Comparison of ENCODE assay signal across 10 cellular contexts in the genomic region with DNA sequence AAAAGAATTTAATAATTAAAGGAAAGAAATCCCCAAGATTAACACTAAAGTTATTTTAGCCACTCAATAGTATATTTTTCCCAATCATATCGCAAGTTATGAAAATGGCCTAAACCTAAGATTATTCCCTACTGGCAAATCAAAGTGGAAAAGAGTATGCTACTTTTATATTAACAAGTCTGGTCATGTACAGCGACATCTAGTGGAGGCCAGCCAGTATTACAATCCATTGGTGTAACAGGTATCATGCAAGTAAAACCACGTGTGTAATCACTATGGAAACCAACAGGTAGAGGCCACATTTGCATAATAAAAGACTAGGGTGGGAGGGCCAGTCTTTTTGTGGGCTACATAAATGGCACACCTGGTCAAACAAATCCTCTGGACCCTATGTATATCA.
A peak's percentile ranks its signal among the peaks of the same experiment; 100 is the strongest.
DNase-seq lines count a peak whose midpoint lies in the region; ATAC-seq, FAIRE-seq and TF ChIP-seq lines count a peak whose summit lies in the region.
"Had no signal": no experiment of that assay in that cellular context is flagged by ENCODE, and none has a peak within 500 bp of the region (broad histone marks: within the 10 kb centered on the region; RNA-seq: fewer than 3 reads in every experiment).

No MANE protein-coding gene starts in this region.

- peak; percentile 67 for FAIRE-seq in urothelium cell line (lab: Jason Lieb, UNC)
- FAIRE-seq: G401.6 had no signal

- no peak overlapping the region for H3K4me2 ChIP-seq in MM.1S (ENCODE audit: low read depth, low read length)

- H3K27me3 ChIP-seq in MM.1S (replicated peaks; ENCODE audit: insufficient read depth, low read length) (no peaks in the 10 kb centered on the region), brain microvascular endothelial cell (replicated peaks) (no peaks in the 10 kb centered on the region)

- in situ Hi-C loops in brain microvascular endothelial cell (cut with HindIII; ENCODE audit: low pct_ligation_motif_present, low sequenced_read_pairs): no loop called here

- H3K4me1 ChIP-seq in MM.1S (ENCODE audit: low read length): no peaks in the 10 kb centered on the region

- DNase-seq in stimulated activated CD4-positive, alpha-beta T cell treated with anti-CD3 and anti-CD28 coated beads, Interleukin-1b, Interleukin-23, amount 100 ng/mL, for 48 hours: peak; percentile 7
- DNase-seq in stimulated activated CD4-positive, alpha-beta T cell treated with anti-CD3 and anti-CD28 coated beads, Interleukin-12 subunit alpha, Interleukin-12 subunit beta, amount 100 ng/mL, for 4 hours: no peak
- DNase-seq in MM.1S (peak; percentile 61), brain microvascular endothelial cell (peak; percentile 33), urothelium cell line (ENCODE audit: low spot score) (peak; percentile 13)
- DNase-seq in activated naive CD4-positive, alpha-beta T cell treated with anti-CD3 and anti-CD28 coated beads, Interleukin-2, amount 50 U/mL, for 16 hours: no peak
- DNase-seq: occipital lobe had no signal

- H3K36me3 ChIP-seq in MM.1S (replicated peaks; ENCODE audit: insufficient read depth, low read length) (no peaks in the 10 kb centered on the region), brain microvascular endothelial cell (replicated peaks) (no peaks in the 10 kb centered on the region)

- no peaks in the 10 kb centered on the region for H3K9me3 ChIP-seq in MM.1S (replicated peaks; ENCODE audit: insufficient read depth, low read length)

- H3F3A ChIP-seq in MM.1S (ENCODE audit: insufficient read depth, low read length): no peaks in the 10 kb centered on the region

- H3K27ac ChIP-seq in MM.1S (ENCODE audit: low read length) (no peak overlapping the region), brain microvascular endothelial cell (no peak overlapping the region)

- no peak overlapping the region for H3K9ac ChIP-seq in MM.1S (ENCODE audit: low read length)

- H3K79me2 ChIP-seq in MM.1S (ENCODE audit: low read length): no peaks in the 10 kb centered on the region

- TF ChIP-seq CTCF in MM.1S (IDR thresholded peaks at IDR 0.05; ENCODE audit: low read length): peak; percentile 84
- peak; percentile 51 for TF ChIP-seq CTCF in brain microvascular endothelial cell (IDR thresholded peaks at IDR 0.05; ENCODE audit: low read depth, low read length, missing control alignments)

- H3K4me3 ChIP-seq in MM.1S (ENCODE audit: low read length) (no peak overlapping the region), brain microvascular endothelial cell (ENCODE audit: low read depth, low read length) (no peak overlapping the region)

- H4K20me1 ChIP-seq in MM.1S (ENCODE audit: insufficient read depth, low read length): no peaks in the 10 kb centered on the region

- no peak for ATAC-seq in GM18907 (IDR thresholded peaks at IDR 0.05; ENCODE audit: unreplicated experiment)
- no peak for ATAC-seq in HG02588 (IDR thresholded peaks at IDR 0.05; ENCODE audit: unreplicated experiment)

- no peaks in the 10 kb centered on the region for H3K9me2 ChIP-seq in MM.1S (replicated peaks; ENCODE audit: insufficient read depth, low read length)

- no peak overlapping the region for H2AFZ ChIP-seq in MM.1S (ENCODE audit: low read length)

Comparison
In these comparisons a context has a peak if more than half of its experiments do, and no peak if none do; other contexts are left out.
1. DNase-seq: peak in stimulated activated CD4-positive, alpha-beta T cell treated with anti-CD3 and anti-CD28 coated beads, Interleukin-1b, Interleukin-23, amount 100 ng/mL, for 48 hours (single experiment), MM.1S (single experiment), brain microvascular endothelial cell (single experiment) and urothelium cell line (single experiment); none in stimulated activated CD4-positive, alpha-beta T cell treated with anti-CD3 and anti-CD28 coated beads, Interleukin-12 subunit alpha, Interleukin-12 subunit beta, amount 100 ng/mL, for 4 hours (single experiment) and activated naive CD4-positive, alpha-beta T cell treated with anti-CD3 and anti-CD28 coated beads, Interleukin-2, amount 50 U/mL, for 16 hours (single experiment).